In genomic region chr3:98540346-98540745, GRCh38 we compare ENCODE assay signal across 11 cellular contexts.
DNase-seq lines count a peak whose midpoint lies in the region; ATAC-seq and TF ChIP-seq lines count a peak whose summit lies in the region.
"Had no signal": no experiment of that assay in that cellular context is flagged by ENCODE, and none has a peak within 500 bp of the region (broad histone marks: within the 10 kb centered on the region; RNA-seq: fewer than 3 reads in every experiment).

No MANE protein-coding gene starts in this region.

- peaks cover 55% of the 10 kb centered on the region for H3K4me1 Mint-ChIP-seq in T-helper 1 cell treated with Interleukin-12 subunit alpha and Interleukin-12 subunit beta and Interleukin-4 antibody, amounts not matched to agents 30 μg/mL and 1 μg/mL, for 36 hours (ENCODE audit: low read depth)

- no peak for TF ChIP-seq CTCF in GM10248 (IDR thresholded peaks at IDR 0.05; ENCODE audit: control extremely low read depth, extremely low read depth, low read depth, missing control alignments)

- CTCF ChIA-PET in GM10248 (lab: Yijun Ruan, JAX), result interaction anchor here (1.0 to 3.6 kb wide), 3 partner anchors 11 to 273 kb away, joined by 3 to 27 read pairs (median 3); no protein-coding TSS in a partner anchor

- peak; percentile 35 for DNase-seq in GM10248 (ENCODE audit: extremely low spot score)
- no peak for DNase-seq in hypothalamus (lab: John Stamatoyannopoulos, UW)
- DNase-seq in NCI-H1694 treated with DMSO at 0.1 percent for 48 hours (lab: John Stamatoyannopoulos, UW), result no peak
- no peak for DNase-seq in NCI-H748 (lab: John Stamatoyannopoulos, UW; ENCODE audit: unreplicated experiment)
- no peak for DNase-seq in kidney glomerular epithelial cell (lab: John Stamatoyannopoulos, UW)
- DNase-seq: activated naive CD4-positive, alpha-beta T cell treated with anti-CD3 and anti-CD28 coated beads, Interleukin-2, amount 50 U/mL, for 16 hours; DMS79; naive thymus-derived CD4-positive, alpha-beta T cell had no signal

- peaks cover 20% of the 10 kb centered on the region for H3K36me3 Mint-ChIP-seq in T-helper 1 cell treated with Interleukin-12 subunit alpha and Interleukin-12 subunit beta and Interleukin-4 antibody, amounts not matched to agents 30 μg/mL and 1 μg/mL, for 36 hours (ENCODE audit: low read depth)

- H3K27me3 Mint-ChIP-seq in T-helper 1 cell treated with Interleukin-12 subunit alpha and Interleukin-12 subunit beta and Interleukin-4 antibody, amounts not matched to agents 30 μg/mL and 1 μg/mL, for 36 hours (ENCODE audit: low read depth), result no peaks in the 10 kb centered on the region
- H3K27me3 Mint-ChIP-seq: naive thymus-derived CD4-positive, alpha-beta T cell had no signal

- ATAC-seq in GM19395 (IDR thresholded peaks at IDR 0.05; ENCODE audit: unreplicated experiment), result peak; percentile 52
- ATAC-seq in HG03045 (IDR thresholded peaks at IDR 0.05; ENCODE audit: unreplicated experiment), result peak; percentile 48
- ATAC-seq: naive thymus-derived CD4-positive, alpha-beta T cell had no signal

- POLR2A ChIA-PET in GM10248 (lab: Yijun Ruan, JAX), result interaction anchor here (0.7 to 1.0 kb wide), 2 partner anchors 14 to 17 kb away, joined by 3 read pairs; no protein-coding TSS in a partner anchor

- H3K4me3 Mint-ChIP-seq in T-helper 1 cell treated with Interleukin-12 subunit alpha and Interleukin-12 subunit beta and Interleukin-4 antibody, amounts not matched to agents 30 μg/mL and 1 μg/mL, for 36 hours, result peak overlapping the region; percentile 53

- peaks cover 4% of the 10 kb centered on the region for H3K9me3 Mint-ChIP-seq in T-helper 1 cell treated with Interleukin-12 subunit alpha and Interleukin-12 subunit beta and Interleukin-4 antibody, amounts not matched to agents 30 μg/mL and 1 μg/mL, for 36 hours

- peak overlapping the region; percentile 73 for H3K27ac Mint-ChIP-seq in T-helper 1 cell treated with Interleukin-12 subunit alpha and Interleukin-12 subunit beta and Interleukin-4 antibody, amounts not matched to agents 30 μg/mL and 1 μg/mL, for 36 hours
